26 cellular contexts compared by ENCODE assay signal in genomic region chr3:123370819-123371218, GRCh38.
"Had no signal": no experiment of that assay in that cellular context is flagged by ENCODE, and none has a peak within 500 bp of the region (broad histone marks: within the 10 kb centered on the region; RNA-seq: fewer than 3 reads in every experiment).

No MANE protein-coding gene starts in this region.

- H3K4me3 ChIP-seq: adrenal gland, cardiac muscle cell, coronary artery, dorsolateral prefrontal cortex, lung, mucosa of descending colon, ovary, prostate gland had no signal

- H3K27me3 ChIP-seq: adrenal gland, cardiac muscle cell, dorsolateral prefrontal cortex, ovary had no signal

- H3K9me3 ChIP-seq: adrenal gland, ovary, prostate gland had no signal

- H3K4me1 ChIP-seq: adrenal gland, prostate gland had no signal

- H3K27ac Mint-ChIP-seq: activated CD4-positive, alpha-beta memory T cell treated with anti-CD3 and anti-CD28 coated beads for 36 hours; activated CD4-positive, alpha-beta T cell treated with anti-CD3 and anti-CD28 coated beads, Interleukin-2, amount 10 ng/mL, durations not matched to agents 24 days and 14 days; activated naive CD4-positive, alpha-beta T cell treated with anti-CD3 and anti-CD28 coated beads for 36 hours; activated naive CD8-positive, alpha-beta T cell treated with anti-CD3 and anti-CD28 coated beads for 36 hours; activated T-helper 1 cell treated with anti-CD3 and anti-CD28 coated beads, Interleukin-12 subunit alpha, Interleukin-12 subunit beta, Interleukin-2, Interleukin-4 antibody, amounts not matched to agents 30 ng/mL and 10 ng/mL and 1 ng/mL, durations not matched to agents 14 hours and 24 hours and 36 hours; brain; naive B cell; nephron progenitor cell had no signal

- H3K36me3 Mint-ChIP-seq: activated CD4-positive, alpha-beta memory T cell treated with anti-CD3 and anti-CD28 coated beads for 36 hours; activated naive CD8-positive, alpha-beta T cell treated with anti-CD3 and anti-CD28 coated beads for 36 hours had no signal

- H3K4me3 Mint-ChIP-seq: activated CD4-positive, alpha-beta memory T cell treated with anti-CD3 and anti-CD28 coated beads for 36 hours; activated CD4-positive, alpha-beta T cell treated with anti-CD3 and anti-CD28 coated beads, Interleukin-2, amount 10 ng/mL, durations not matched to agents 24 days and 14 days; activated naive CD4-positive, alpha-beta T cell treated with anti-CD3 and anti-CD28 coated beads for 36 hours; activated naive CD8-positive, alpha-beta T cell treated with anti-CD3 and anti-CD28 coated beads for 36 hours; activated T-helper 1 cell treated with anti-CD3 and anti-CD28 coated beads, Interleukin-12 subunit alpha, Interleukin-12 subunit beta, Interleukin-2, Interleukin-4 antibody, amounts not matched to agents 30 ng/mL and 10 ng/mL and 1 ng/mL, durations not matched to agents 14 hours and 24 hours and 36 hours; brain; naive B cell; nephron progenitor cell had no signal

- H3K27ac ChIP-seq: adrenal gland, ovary had no signal

- H3K9me3 Mint-ChIP-seq: activated CD4-positive, alpha-beta memory T cell treated with anti-CD3 and anti-CD28 coated beads for 36 hours; activated CD4-positive, alpha-beta T cell treated with anti-CD3 and anti-CD28 coated beads, Interleukin-2, amount 10 ng/mL, durations not matched to agents 24 days and 14 days; activated T-helper 1 cell treated with anti-CD3 and anti-CD28 coated beads, Interleukin-12 subunit alpha, Interleukin-12 subunit beta, Interleukin-2, Interleukin-4 antibody, amounts not matched to agents 30 ng/mL and 10 ng/mL and 1 ng/mL, durations not matched to agents 14 hours and 24 hours and 36 hours had no signal

- H3K27me3 Mint-ChIP-seq: activated naive CD8-positive, alpha-beta T cell treated with anti-CD3 and anti-CD28 coated beads for 36 hours; brain had no signal

- DNase-seq: activated CD4-positive, alpha-beta memory T cell treated with anti-CD3 and anti-CD28 coated beads for 36 hours; activated CD4-positive, alpha-beta T cell treated with anti-CD3 and anti-CD28 coated beads, Interleukin-2, amount 10 ng/mL, durations not matched to agents 24 days and 14 days; activated CD4-positive, CD25-positive, alpha-beta regulatory T cell treated with anti-CD3 and anti-CD28 coated beads, Interleukin-2, amount 50 U/mL, for 72 hours; activated CD8-positive, alpha-beta memory T cell treated with anti-CD3 and anti-CD28 coated beads, Interleukin-2, amount 50 U/mL, for 4 hours; activated naive CD4-positive, alpha-beta T cell treated with anti-CD3 and anti-CD28 coated beads for 36 hours; activated naive CD8-positive, alpha-beta T cell treated with anti-CD3 and anti-CD28 coated beads for 36 hours; activated T-cell treated with anti-CD3 and anti-CD28 coated beads, Interleukin-2, amount 50 U/mL, for 1 hour; adrenal gland; effector memory CD4-positive, alpha-beta T cell; erythroblast; mesendoderm; mucosa of descending colon; naive B cell; nephron progenitor cell; stimulated activated CD4-positive, alpha-beta T cell treated with anti-CD3 and anti-CD28 coated beads, Interleukin-2, amount 100 ng/mL, for 48 hours; stimulated activated naive CD4-positive, alpha-beta T cell treated with Interleukin-2 at 50 U/mL for 16 hours; T-helper 2 cell had no signal

- H3K36me3 ChIP-seq: adrenal gland, cardiac muscle cell, ovary, prostate gland had no signal

- ATAC-seq: left lobe of liver, mucosa of descending colon had no signal

- H3K4me1 Mint-ChIP-seq: activated CD4-positive, alpha-beta T cell treated with anti-CD3 and anti-CD28 coated beads, Interleukin-2, amount 10 ng/mL, durations not matched to agents 24 days and 14 days; activated naive CD8-positive, alpha-beta T cell treated with anti-CD3 and anti-CD28 coated beads for 36 hours; naive B cell had no signal
